In the genomic region with DNA sequence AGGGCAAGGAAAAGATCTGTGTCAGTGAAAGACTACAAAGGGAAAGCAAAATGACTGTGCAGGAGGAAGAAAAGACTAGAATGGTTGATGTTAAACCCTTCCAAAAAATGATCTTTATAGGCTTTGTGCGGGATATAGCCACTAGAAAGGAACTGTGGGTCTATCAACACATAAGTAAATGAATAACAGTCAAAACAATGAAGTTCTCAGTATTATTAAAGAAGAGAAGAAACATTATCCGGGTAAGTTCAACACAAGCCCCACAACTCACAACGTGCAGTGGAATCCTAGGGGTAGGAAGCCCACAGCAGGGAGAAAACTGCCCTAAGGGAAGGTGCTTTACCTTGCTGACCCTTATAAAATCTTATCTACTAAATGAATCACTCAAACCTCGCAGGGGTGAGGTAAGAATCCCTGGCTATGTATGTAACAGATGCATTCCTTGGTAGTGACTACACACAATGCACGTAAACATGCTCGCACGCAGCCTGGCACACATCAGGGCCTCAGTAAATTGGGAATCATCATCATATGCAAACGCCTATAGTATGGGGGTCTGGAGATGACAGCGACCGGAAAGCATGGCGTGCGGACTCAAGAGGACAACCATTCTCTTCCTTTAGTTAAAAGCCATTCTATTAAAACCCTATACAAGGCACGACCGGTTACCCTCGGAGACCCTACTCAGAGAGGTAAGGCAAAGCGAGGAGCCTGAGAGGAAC, we compare ENCODE assay signal across 1 cellular context.
TF ChIP-seq lines count a peak whose summit lies in the region.

No MANE protein-coding gene starts in this region.

TF ChIP-seq in GM12878, 131 proteins besides CTCF, POLR2A, EP300 and RAD21 (continued from another document):
- TF ChIP-seq CEBPB (IDR thresholded peaks at IDR 0.05; ENCODE audit: borderline replicate concordance in 1 of 2, low read depth in 2 of 2, low read length in 2 of 2) (no peak), ASH2L (IDR thresholded peaks at IDR 0.05; ENCODE audit: borderline replicate concordance, low read depth) (no peak), CEBPZ (IDR thresholded peaks at IDR 0.05; ENCODE audit: low read depth, low read length) (no peak), PAX5 (IDR thresholded peaks at IDR 0.05; ENCODE audit: borderline replicate concordance, low read depth, low read length) (no peak), IRF3 (IDR thresholded peaks at IDR 0.05) (peak; percentile 32; the same call in 1 of the 2 replicates), USF1 (IDR thresholded peaks at IDR 0.05; ENCODE audit: borderline replicate concordance, extremely low read length, insufficient read depth, low read depth, low read length) (no peak), KDM1A (IDR thresholded peaks at IDR 0.05; ENCODE audit: borderline replicate concordance) (no peak), BACH1 (IDR thresholded peaks at IDR 0.05; ENCODE audit: borderline replicate concordance) (no peak), RELB (IDR thresholded peaks at IDR 0.05; ENCODE audit: low read depth) (no peak)
